ENCODE assay signal across 33 cellular contexts in the genomic region with DNA sequence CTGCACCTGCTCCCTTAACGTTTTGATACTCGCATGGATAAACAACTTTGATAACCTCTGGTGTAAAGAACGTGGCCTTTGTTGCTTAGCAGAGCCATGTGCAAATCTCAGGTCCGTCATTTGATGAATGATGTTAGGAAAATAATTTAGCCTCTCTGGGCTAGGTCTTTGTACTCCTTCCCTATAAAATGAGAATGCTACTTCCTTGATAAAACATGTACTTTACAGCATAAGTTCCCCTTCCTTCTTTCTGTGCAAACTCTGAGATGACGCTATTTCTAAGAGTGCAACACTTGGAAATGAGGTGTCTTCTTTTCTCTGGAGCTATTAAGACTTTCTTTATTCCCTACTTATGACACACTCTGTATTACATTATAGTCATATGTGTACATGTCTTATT.
"Had no signal": no experiment of that assay in that cellular context is flagged by ENCODE, and none has a peak within 500 bp of the region (broad histone marks: within the 10 kb centered on the region; RNA-seq: fewer than 3 reads in every experiment).

No MANE protein-coding gene starts in this region.

- H3K27me3 ChIP-seq: neutrophil, ovary, right lobe of liver, sigmoid colon, spleen, suprapubic skin, testis, tibial artery, transverse colon, upper lobe of right lung, uterus had no signal

- H3K4me3 ChIP-seq: ovary, psoas muscle, right lobe of liver, sigmoid colon, smooth muscle cell, spleen, suprapubic skin, testis, tibial artery, transverse colon, upper lobe of right lung, uterus had no signal

- H3K4me1 ChIP-seq: parathyroid adenoma, psoas muscle, right lobe of liver, sigmoid colon, spleen, suprapubic skin, testis, tibial artery, transverse colon, upper lobe of right lung, uterus had no signal

- H3K4me1 Mint-ChIP-seq: naive thymus-derived CD8-positive, alpha-beta T cell; nephron progenitor cell; neural crest cell; stimulated activated memory B cell treated with anti-CD40 and anti-IgM and Interleukin-4, amounts not matched to agents 10 μg/mL and 1 μg/mL and 100 μg/mL, for 72 hours; stimulated activated naive CD8-positive, alpha-beta T cell treated with anti-CD3 and anti-CD28 coated beads, Interleukin-15, amount 100 ng/mL, for 72 hours had no signal

- H3K9me3 ChIP-seq: neutrophil, ovary, psoas muscle, right lobe of liver, sigmoid colon, spleen, suprapubic skin, testis, tibial artery, transverse colon, upper lobe of right lung, uterus had no signal

- H3K4me2 ChIP-seq: smooth muscle cell had no signal

- H3K36me3 ChIP-seq: neutrophil, ovary, right lobe of liver, sigmoid colon, spleen, suprapubic skin, tibial artery, transverse colon, upper lobe of right lung, uterus had no signal

- H3K27ac ChIP-seq: neutrophil, ovary, parathyroid adenoma, psoas muscle, right lobe of liver, sigmoid colon, spleen, suprapubic skin, testis, tibial artery, transverse colon, upper lobe of right lung, uterus had no signal

- H3K36me3 Mint-ChIP-seq: naive thymus-derived CD8-positive, alpha-beta T cell; natural killer cell treated with Interleukin-12 subunit alpha and Interleukin-12 subunit beta and Interleukin-15 and Interleukin-18, amount 100 ng/mL, for 72 hours; stimulated activated memory B cell treated with anti-CD40 and anti-IgM and Interleukin-4, amounts not matched to agents 10 μg/mL and 1 μg/mL and 100 μg/mL, for 72 hours; type B pancreatic cell had no signal

- H3K9ac ChIP-seq: parathyroid adenoma had no signal

- H3K27ac Mint-ChIP-seq: naive thymus-derived CD8-positive, alpha-beta T cell; natural killer cell treated with Interleukin-12 subunit alpha and Interleukin-12 subunit beta and Interleukin-15 and Interleukin-18, amount 100 ng/mL, for 72 hours; nephron progenitor cell; progenitor cell of endocrine pancreas; stimulated activated memory B cell treated with anti-CD40 and anti-IgM and Interleukin-4, amounts not matched to agents 10 μg/mL and 1 μg/mL and 100 μg/mL, for 72 hours; stimulated activated naive CD8-positive, alpha-beta T cell treated with anti-CD3 and anti-CD28 coated beads, Interleukin-15, amount 100 ng/mL, for 72 hours; type B pancreatic cell had no signal

- DNase-seq: naive thymus-derived CD8-positive, alpha-beta T cell; nephron progenitor cell; nucleus accumbens; ovary; posterior cingulate gyrus; psoas muscle; right cardiac atrium; right lobe of liver; sigmoid colon; spleen; stimulated activated CD4-positive, alpha-beta T cell treated with anti-CD3 and anti-CD28 coated beads, Interleukin-12 subunit alpha, Interleukin-12 subunit beta, amount 100 ng/mL, for 4 hours; stimulated activated CD4-positive, alpha-beta T cell treated with anti-CD3 and anti-CD28 coated beads, Interleukin-1b, Interleukin-23, amount 100 ng/mL, for 48 hours; stimulated activated CD4-positive, alpha-beta T cell treated with anti-CD3 and anti-CD28 coated beads, Interleukin-4, amount 100 ng/mL, for 1 hour; stimulated activated CD4-positive, alpha-beta T cell treated with anti-CD3 and anti-CD28 coated beads, Interleukin-4, amount 100 ng/mL, for 4 hours; stimulated activated CD8-positive, alpha-beta memory T cell treated with anti-CD3 and anti-CD28 coated beads, Interleukin-4, amount 100 ng/mL, for 48 hours; stimulated activated naive CD4-positive, alpha-beta T cell; stimulated activated naive CD8-positive, alpha-beta T cell treated with anti-CD3 and anti-CD28 coated beads, Interleukin-15, amount 100 ng/mL, for 72 hours; stimulated activated naive CD8-positive, alpha-beta T cell treated with anti-CD3 and anti-CD28 coated beads, Interleukin-15, Interleukin-2, amounts not matched to agents 100 U/mL and 50 U/mL, for 24 hours; substantia nigra; testis; tibial artery; transverse colon; upper lobe of right lung; uterus had no signal

- H3K9me3 Mint-ChIP-seq: nephron progenitor cell; neural crest cell; stimulated activated memory B cell treated with anti-CD40 and anti-IgM and Interleukin-4, amounts not matched to agents 10 μg/mL and 1 μg/mL and 100 μg/mL, for 72 hours had no signal

- H3K79me2 ChIP-seq: parathyroid adenoma had no signal

- H3K4me3 Mint-ChIP-seq: naive thymus-derived CD8-positive, alpha-beta T cell; natural killer cell treated with Interleukin-12 subunit alpha and Interleukin-12 subunit beta and Interleukin-15 and Interleukin-18, amount 100 ng/mL, for 72 hours; nephron progenitor cell; neural crest cell; stimulated activated memory B cell treated with anti-CD40 and anti-IgM and Interleukin-4, amounts not matched to agents 10 μg/mL and 1 μg/mL and 100 μg/mL, for 72 hours; stimulated activated naive CD8-positive, alpha-beta T cell treated with anti-CD3 and anti-CD28 coated beads, Interleukin-15, amount 100 ng/mL, for 72 hours; type B pancreatic cell had no signal

- H3K27me3 Mint-ChIP-seq: natural killer cell treated with Interleukin-12 subunit alpha and Interleukin-12 subunit beta and Interleukin-15 and Interleukin-18, amount 100 ng/mL, for 72 hours; stimulated activated memory B cell treated with anti-CD40 and anti-IgM and Interleukin-4, amounts not matched to agents 10 μg/mL and 1 μg/mL and 100 μg/mL, for 72 hours; stimulated activated naive CD8-positive, alpha-beta T cell treated with anti-CD3 and anti-CD28 coated beads, Interleukin-15, amount 100 ng/mL, for 72 hours had no signal

- ATAC-seq: naive thymus-derived CD8-positive, alpha-beta T cell; natural killer cell treated with Interleukin-12 subunit alpha and Interleukin-12 subunit beta and Interleukin-15 and Interleukin-18, amount 100 ng/mL, for 72 hours; psoas muscle; right cardiac atrium; right lobe of liver; stimulated activated memory B cell treated with anti-CD40 and anti-IgM and Interleukin-4, amounts not matched to agents 10 μg/mL and 1 μg/mL and 100 μg/mL, for 72 hours; stimulated activated naive CD8-positive, alpha-beta T cell treated with anti-CD3 and anti-CD28 coated beads, Interleukin-15, amount 100 ng/mL, for 72 hours; stimulated activated naive CD8-positive, alpha-beta T cell treated with anti-CD3 and anti-CD28 coated beads, Interleukin-15, Interleukin-2, amounts not matched to agents 100 U/mL and 50 U/mL, for 24 hours; upper lobe of right lung had no signal

- H2AFZ ChIP-seq: parathyroid adenoma had no signal
